In genomic region chr5:149706158-149706557, GRCh38 we compare ENCODE assay signal across 39 cellular contexts.
"Had no signal": no experiment of that assay in that cellular context is flagged by ENCODE, and none has a peak within 500 bp of the region (broad histone marks: within the 10 kb centered on the region; RNA-seq: fewer than 3 reads in every experiment).

No MANE protein-coding gene starts in this region.

- H3K36me3 ChIP-seq: ascending aorta, brain microvascular endothelial cell, breast epithelium, cardiac muscle cell had no signal

- DNase-seq: activated effector memory CD4-positive, alpha-beta T cell treated with anti-CD3 and anti-CD28 coated beads, Interleukin-2, amount 50 U/mL, for 16 hours; activated effector memory CD4-positive, alpha-beta T cell treated with Interleukin-2 at 50 U/mL for 16 hours; activated gamma-delta T cell; activated gamma-delta T cell treated with Interleukin-2 at 50 U/mL for 16 hours; activated naive CD4-positive, alpha-beta T cell; activated naive CD4-positive, alpha-beta T cell treated with anti-CD3 and anti-CD28 coated beads for 36 hours; activated naive CD4-positive, alpha-beta T cell treated with anti-CD3 and anti-CD28 coated beads, Interleukin-2, amount 10 ng/mL, durations not matched to agents 7 days and 5 days; activated naive CD4-positive, alpha-beta T cell treated with anti-CD3 and anti-CD28 coated beads, Interleukin-2, amount 50 U/mL, for 16 hours; activated naive CD4-positive, alpha-beta T cell treated with Interleukin-2 at 50 U/mL for 16 hours; activated naive CD8-positive, alpha-beta T cell treated with anti-CD3 and anti-CD28 coated beads for 36 hours; activated naive CD8-positive, alpha-beta T cell treated with anti-CD3 and anti-CD28 coated beads, Interleukin-2, amount 10 ng/mL, durations not matched to agents 7 days and 5 days; activated naive CD8-positive, alpha-beta T cell treated with anti-CD3 and anti-CD28 coated beads, Interleukin-2, amount 50 U/mL, for 24 hours; activated T-cell treated with anti-CD3 and anti-CD28 coated beads, Interleukin-2, amount 50 U/mL, for 1 hour; activated T-cell treated with anti-CD3 and anti-CD28 coated beads, Interleukin-2, amount 50 U/mL, for 24 hours; activated T-cell treated with anti-CD3 and anti-CD28 coated beads, Interleukin-2, amount 50 U/mL, for 4 hours; activated T-cell treated with anti-CD3 and anti-CD28 coated beads, Interleukin-2, amount 50 U/mL, for 48 hours; activated T-cell treated with anti-CD3 and anti-CD28 coated beads, Interleukin-2, amount 50 U/mL, for 72 hours; amniotic stem cell; amygdala; anterior cingulate cortex; aorta; body of pancreas; brain microvascular endothelial cell; caudate nucleus; central memory CD4-positive, alpha-beta T cell; cerebellar nuclear complex had no signal

- FAIRE-seq: astrocyte, bronchial epithelial cell had no signal

- H3K9me3 ChIP-seq: ascending aorta, body of pancreas, breast epithelium had no signal

- H3K4me1 ChIP-seq: ascending aorta, breast epithelium had no signal

- H3K4me1 Mint-ChIP-seq: activated naive CD4-positive, alpha-beta T cell treated with anti-CD3 and anti-CD28 coated beads, Interleukin-2, amount 10 ng/mL, durations not matched to agents 7 days and 5 days; activated naive CD4-positive, alpha-beta T cell treated with anti-CD3 and anti-CD28 coated beads, Interleukin-2, amount 50 U/mL, for 24 hours; activated naive CD8-positive, alpha-beta T cell treated with anti-CD3 and anti-CD28 coated beads for 36 hours; activated naive CD8-positive, alpha-beta T cell treated with anti-CD3 and anti-CD28 coated beads, Interleukin-2, amount 10 ng/mL, durations not matched to agents 7 days and 5 days; activated naive CD8-positive, alpha-beta T cell treated with anti-CD3 and anti-CD28 coated beads, Interleukin-2, amount 50 U/mL, for 24 hours; activated T-helper 17 cell treated with anti-CD3 and anti-CD28 coated beads, Interleukin-2, amount 50 U/mL, for 72 hours; brain; central memory CD8-positive, alpha-beta T cell had no signal

- H3K27ac Mint-ChIP-seq: activated naive CD4-positive, alpha-beta T cell treated with anti-CD3 and anti-CD28 coated beads for 36 hours; activated naive CD4-positive, alpha-beta T cell treated with anti-CD3 and anti-CD28 coated beads, Interleukin-2, amount 10 ng/mL, durations not matched to agents 7 days and 5 days; activated naive CD4-positive, alpha-beta T cell treated with anti-CD3 and anti-CD28 coated beads, Interleukin-2, amount 50 U/mL, for 24 hours; activated naive CD4-positive, alpha-beta T cell treated with anti-CD3 and anti-CD28 coated beads, Interleukin-2, amount 50 U/mL, for 72 hours; activated naive CD8-positive, alpha-beta T cell; activated naive CD8-positive, alpha-beta T cell treated with anti-CD3 and anti-CD28 coated beads for 36 hours; activated naive CD8-positive, alpha-beta T cell treated with anti-CD3 and anti-CD28 coated beads, Interleukin-2, amount 10 ng/mL, durations not matched to agents 7 days and 5 days; activated naive CD8-positive, alpha-beta T cell treated with anti-CD3 and anti-CD28 coated beads, Interleukin-2, amount 50 U/mL, for 24 hours; activated T-cell treated with anti-CD3 and anti-CD28 coated beads, Interleukin-2, amount 50 U/mL, for 24 hours; activated T-cell treated with anti-CD3 and anti-CD28 coated beads, Interleukin-2, amount 50 U/mL, for 72 hours; activated T-helper 1 cell treated with anti-CD3 and anti-CD28 coated beads, Interleukin-12 subunit alpha, Interleukin-12 subunit beta, Interleukin-2, Interleukin-4 antibody, amounts not matched to agents 30 ng/mL and 10 ng/mL and 1 ng/mL, durations not matched to agents 14 hours and 24 hours and 36 hours; activated T-helper 17 cell treated with anti-CD3 and anti-CD28 coated beads, Interleukin-2, amount 50 U/mL, for 72 hours; activated T-helper 2 cell treated with anti-CD3 and anti-CD28 coated beads, Interferon-gamma antibody, Interleukin-2, Interleukin-4, amounts not matched to agents 10 μg/mL and 5 μg/mL and 100 μg/mL, durations not matched to agents 14 hours and 24 hours and 36 hours; brain had no signal

- H3K27me3 ChIP-seq: ascending aorta, body of pancreas, breast epithelium had no signal

- H3K4me3 ChIP-seq: ascending aorta, body of pancreas, breast epithelium, cardiac muscle cell had no signal

- H3K27ac ChIP-seq: ascending aorta, body of pancreas, brain microvascular endothelial cell, breast epithelium, cardiac muscle cell had no signal

- ATAC-seq: activated naive CD4-positive, alpha-beta T cell treated with anti-CD3 and anti-CD28 coated beads, Interleukin-2, amount 50 U/mL, for 72 hours; activated naive CD8-positive, alpha-beta T cell treated with anti-CD3 and anti-CD28 coated beads, Interleukin-2, amount 50 U/mL, for 24 hours; activated T-cell treated with anti-CD3 and anti-CD28 coated beads, Interleukin-2, amount 50 U/mL, for 4 hours; activated T-cell treated with anti-CD3 and anti-CD28 coated beads, Interleukin-2, amount 50 U/mL, for 72 hours; activated T-helper 17 cell treated with anti-CD3 and anti-CD28 coated beads, Interleukin-2, amount 50 U/mL, for 72 hours; body of pancreas had no signal

- H3K9me3 Mint-ChIP-seq: activated naive CD4-positive, alpha-beta T cell treated with anti-CD3 and anti-CD28 coated beads for 36 hours; activated naive CD4-positive, alpha-beta T cell treated with anti-CD3 and anti-CD28 coated beads, Interleukin-2, amount 10 ng/mL, durations not matched to agents 7 days and 5 days; activated naive CD4-positive, alpha-beta T cell treated with anti-CD3 and anti-CD28 coated beads, Interleukin-2, amount 50 U/mL, for 24 hours; activated naive CD4-positive, alpha-beta T cell treated with anti-CD3 and anti-CD28 coated beads, Interleukin-2, amount 50 U/mL, for 72 hours; activated naive CD8-positive, alpha-beta T cell treated with anti-CD3 and anti-CD28 coated beads for 36 hours; activated naive CD8-positive, alpha-beta T cell treated with anti-CD3 and anti-CD28 coated beads, Interleukin-2, amount 10 ng/mL, durations not matched to agents 7 days and 5 days; activated naive CD8-positive, alpha-beta T cell treated with anti-CD3 and anti-CD28 coated beads, Interleukin-2, amount 50 U/mL, for 24 hours; activated T-cell treated with anti-CD3 and anti-CD28 coated beads, Interleukin-2, amount 50 U/mL, for 24 hours; activated T-cell treated with anti-CD3 and anti-CD28 coated beads, Interleukin-2, amount 50 U/mL, for 4 hours; activated T-cell treated with anti-CD3 and anti-CD28 coated beads, Interleukin-2, amount 50 U/mL, for 72 hours; activated T-helper 1 cell treated with anti-CD3 and anti-CD28 coated beads, Interleukin-12 subunit alpha, Interleukin-12 subunit beta, Interleukin-2, Interleukin-4 antibody, amounts not matched to agents 30 ng/mL and 10 ng/mL and 1 ng/mL, durations not matched to agents 14 hours and 24 hours and 36 hours; activated T-helper 17 cell treated with anti-CD3 and anti-CD28 coated beads, Interleukin-2, amount 50 U/mL, for 72 hours; activated T-helper 2 cell treated with anti-CD3 and anti-CD28 coated beads, Interferon-gamma antibody, Interleukin-2, Interleukin-4, amounts not matched to agents 10 μg/mL and 5 μg/mL and 100 μg/mL, durations not matched to agents 14 hours and 24 hours and 36 hours; central memory CD8-positive, alpha-beta T cell had no signal

- H3K4me3 Mint-ChIP-seq: activated naive CD4-positive, alpha-beta T cell treated with anti-CD3 and anti-CD28 coated beads for 36 hours; activated naive CD4-positive, alpha-beta T cell treated with anti-CD3 and anti-CD28 coated beads, Interleukin-2, amount 10 ng/mL, durations not matched to agents 7 days and 5 days; activated naive CD4-positive, alpha-beta T cell treated with anti-CD3 and anti-CD28 coated beads, Interleukin-2, amount 50 U/mL, for 24 hours; activated naive CD8-positive, alpha-beta T cell; activated naive CD8-positive, alpha-beta T cell treated with anti-CD3 and anti-CD28 coated beads for 36 hours; activated naive CD8-positive, alpha-beta T cell treated with anti-CD3 and anti-CD28 coated beads, Interleukin-2, amount 10 ng/mL, durations not matched to agents 7 days and 5 days; activated naive CD8-positive, alpha-beta T cell treated with anti-CD3 and anti-CD28 coated beads, Interleukin-2, amount 50 U/mL, for 24 hours; activated T-cell treated with anti-CD3 and anti-CD28 coated beads, Interleukin-2, amount 50 U/mL, for 24 hours; activated T-cell treated with anti-CD3 and anti-CD28 coated beads, Interleukin-2, amount 50 U/mL, for 4 hours; activated T-cell treated with anti-CD3 and anti-CD28 coated beads, Interleukin-2, amount 50 U/mL, for 72 hours; activated T-helper 1 cell treated with anti-CD3 and anti-CD28 coated beads, Interleukin-12 subunit alpha, Interleukin-12 subunit beta, Interleukin-2, Interleukin-4 antibody, amounts not matched to agents 30 ng/mL and 10 ng/mL and 1 ng/mL, durations not matched to agents 14 hours and 24 hours and 36 hours; activated T-helper 17 cell treated with anti-CD3 and anti-CD28 coated beads, Interleukin-2, amount 50 U/mL, for 72 hours; brain; central memory CD8-positive, alpha-beta T cell had no signal
